30 cellular contexts compared by ENCODE assay signal in genomic region chr14:84107835-84108343, GRCh38.
"Had no signal": no experiment of that assay in that cellular context is flagged by ENCODE, and none has a peak within 500 bp of the region (broad histone marks: within the 10 kb centered on the region; RNA-seq: fewer than 3 reads in every experiment).

No MANE protein-coding gene starts in this region.

- H3K4me3 ChIP-seq: MG63, Peyer's patch, SJSA1 had no signal

- ATAC-seq: SK-N-SH treated with all-trans-retinoic acid at 6 μM for 48 hours, T-cell had no signal

- H3K27me3 ChIP-seq: MG63, Peyer's patch, SJSA1 had no signal

- H3K36me3 ChIP-seq: MG63, Peyer's patch, SJSA1 had no signal

- DNase-seq: Kasumi-1, MG63, NCI-H1048, NCI-H1092 treated with DMSO at 0.1 percent for 48 hours, NCI-H1105 treated with DMSO at 0.1 percent for 48 hours, NCI-H1417, NCI-H1436, NCI-H146, NCI-H1694, NCI-H187, NCI-H1930, NCI-H2029 treated with DMSO at 0.1 percent for 48 hours, NCI-H2081 treated with DMSO at 0.1 percent for 48 hours, NCI-H2107, NCI-H2171, NCI-H226, NCI-H446 treated with DMSO at 0.1 percent for 48 hours, NCI-H510A, NCI-H524, NCI-H526, NCI-H69, NCI-H748 treated with DMSO at 0.1 percent for 48 hours, NCI-H82, Peyer's patch, Right ventricle myocardium superior, RPMI8226, SHP77 treated with DMSO at 0.1 percent for 48 hours, T-cell had no signal

- H3K27ac ChIP-seq: Peyer's patch, SJSA1 had no signal

- H3K4me1 ChIP-seq: Peyer's patch, SJSA1 had no signal

- H3K9me3 ChIP-seq: MG63, SJSA1 had no signal
